17 cellular contexts compared by ENCODE assay signal in the genomic region with DNA sequence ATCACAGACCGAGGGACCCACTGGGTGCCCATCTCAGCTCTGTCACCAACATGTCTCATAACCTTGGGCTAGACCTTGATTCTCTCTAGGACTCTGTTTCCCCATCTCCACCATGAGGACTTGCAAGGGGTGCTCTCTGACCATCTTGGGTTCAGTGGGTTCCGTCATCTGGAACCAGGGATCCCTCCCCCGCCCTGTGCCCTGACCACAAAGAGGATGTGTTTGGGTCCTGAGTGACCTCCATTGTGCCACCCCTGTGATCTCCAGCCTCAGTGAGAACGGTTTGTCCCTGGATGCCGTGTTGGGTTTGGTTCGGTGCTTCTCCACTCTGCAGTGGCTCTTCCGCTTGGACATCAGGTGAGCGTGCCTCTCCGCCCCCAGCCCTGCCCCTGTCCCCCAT. TPM values are rescaled to one million over a fixed set of nuclear protein-coding genes. Genes with fewer than 3 reads are reported as not detected.
DNase-seq lines count a peak whose midpoint lies in the region; ATAC-seq and TF ChIP-seq lines count a peak whose summit lies in the region.
"Had no signal": no experiment of that assay in that cellular context is flagged by ENCODE, and none has a peak within 500 bp of the region (broad histone marks: within the 10 kb centered on the region; RNA-seq: fewer than 3 reads in every experiment).

No MANE protein-coding gene starts in this region.

- H2AFZ ChIP-seq in OCI-LY3 (ENCODE audit: low read depth, low read length), result no peak overlapping the region
- H2AFZ ChIP-seq: hepatocyte had no signal

- H3K9me3 Mint-ChIP-seq in activated naive CD4-positive, alpha-beta T cell treated with anti-CD3 and anti-CD28 coated beads for 36 hours, result no peaks in the 10 kb centered on the region
- no peaks in the 10 kb centered on the region for H3K9me3 Mint-ChIP-seq in central memory CD8-positive, alpha-beta T cell

- DNase-seq in activated naive CD4-positive, alpha-beta T cell treated with anti-CD3 and anti-CD28 coated beads for 36 hours, result no peak
- DNase-seq in activated naive CD4-positive, alpha-beta T cell treated with anti-CD3 and anti-CD28 coated beads, Interleukin-2, amount 50 U/mL, for 16 hours, result no peak
- no peak for DNase-seq in central memory CD8-positive, alpha-beta T cell (ENCODE audit: low spot score in 2 of 2)
- DNase-seq in upper lobe of right lung (no peak), NCI-H226 (no peak), inferior parietal cortex (ENCODE audit: extremely low spot score) (no peak)
- DNase-seq in stimulated activated CD4-positive, alpha-beta T cell treated with anti-CD3 and anti-CD28 coated beads, Interleukin-2, amount 100 ng/mL, for 24 hours, result no peak
- DNase-seq: activated CD4-positive, alpha-beta T cell treated with anti-CD3 and anti-CD28 coated beads, Interleukin-2, amount 50 U/mL, for 1 hour; activated gamma-delta T cell treated with Interleukin-2 at 50 U/mL for 16 hours; DMS 273 treated with DMSO at 0.1 percent for 48 hours; left cardiac atrium; mucosa of descending colon; NCI-H1092; NCI-H2107; pancreas had no signal

- H3K27me3 Mint-ChIP-seq in activated naive CD4-positive, alpha-beta T cell treated with anti-CD3 and anti-CD28 coated beads for 36 hours (ENCODE audit: low read depth), result no peaks in the 10 kb centered on the region
- no peaks in the 10 kb centered on the region for H3K27me3 Mint-ChIP-seq in central memory CD8-positive, alpha-beta T cell

- H3K36me3 ChIP-seq in OCI-LY3 (replicated peaks; ENCODE audit: low read depth, low read length), result peaks cover 28% of the 10 kb centered on the region
- H3K36me3 ChIP-seq in upper lobe of right lung, result peaks cover 8% of the 10 kb centered on the region
- H3K36me3 ChIP-seq: pancreas had no signal

- H3K9me3 ChIP-seq in OCI-LY3 (ENCODE audit: insufficient read depth, low read length), result no peaks in the 10 kb centered on the region
- no peaks in the 10 kb centered on the region for H3K9me3 ChIP-seq in upper lobe of right lung
- H3K9me3 ChIP-seq: mucosa of descending colon, pancreas had no signal

- H3K36me3 Mint-ChIP-seq in activated naive CD4-positive, alpha-beta T cell treated with anti-CD3 and anti-CD28 coated beads for 36 hours (ENCODE audit: low read depth), result peaks cover 59% of the 10 kb centered on the region
- peaks cover 67% of the 10 kb centered on the region for H3K36me3 Mint-ChIP-seq in central memory CD8-positive, alpha-beta T cell (ENCODE audit: insufficient read depth)

- H3K27me3 ChIP-seq in OCI-LY3 (ENCODE audit: low read depth, low read length) (no peaks in the 10 kb centered on the region), upper lobe of right lung (no peaks in the 10 kb centered on the region)
- H3K27me3 ChIP-seq: hepatocyte, pancreas had no signal

- no peaks in the 10 kb centered on the region for H4K20me1 ChIP-seq in OCI-LY3 (ENCODE audit: insufficient read depth, low read length)

- H3K4me1 ChIP-seq in OCI-LY3 (ENCODE audit: low read length) (peaks cover 99% of the 10 kb centered on the region), upper lobe of right lung (peaks cover 24% of the 10 kb centered on the region)
- H3K4me1 ChIP-seq: pancreas had no signal

- H3K4me1 Mint-ChIP-seq in activated naive CD4-positive, alpha-beta T cell treated with anti-CD3 and anti-CD28 coated beads for 36 hours (ENCODE audit: low read depth), result peaks cover 74% of the 10 kb centered on the region
- H3K4me1 Mint-ChIP-seq in central memory CD8-positive, alpha-beta T cell, result peaks cover 59% of the 10 kb centered on the region

- TF ChIP-seq CTCF in OCI-LY3 (IDR thresholded peaks at IDR 0.05; ENCODE audit: low read depth, low read length) (no peak), upper lobe of right lung (IDR thresholded peaks at IDR 0.05) (no peak)

- 0 out of 2 replicates have a peak, but pooled peaks cover 3% of the 10 kb centered on the region for H3K79me2 ChIP-seq in OCI-LY3 (ENCODE audit: low read length)
- H3K79me2 ChIP-seq: hepatocyte had no signal

- no peak for ATAC-seq in central memory CD8-positive, alpha-beta T cell (replicated peaks; ENCODE audit: extremely low read depth, poor library complexity, severe bottlenecking)
- peak; percentile 7 for ATAC-seq in upper lobe of right lung
- ATAC-seq: left cardiac atrium, mucosa of descending colon, pancreas had no signal

- H3K4me3 ChIP-seq in OCI-LY3 (ENCODE audit: low read length) (no peak overlapping the region), upper lobe of right lung (no peak overlapping the region)
- H3K4me3 ChIP-seq: hepatocyte, mucosa of descending colon, pancreas had no signal

- H3K27ac ChIP-seq in OCI-LY3 (ENCODE audit: low read length), result peak overlapping the region; percentile 99
- H3K27ac ChIP-seq in upper lobe of right lung, result no peak overlapping the region
- H3K27ac ChIP-seq: hepatocyte, pancreas had no signal

- no peak overlapping the region for H3K4me3 Mint-ChIP-seq in activated naive CD4-positive, alpha-beta T cell treated with anti-CD3 and anti-CD28 coated beads for 36 hours
- peak overlapping the region; percentile 79 for H3K4me3 Mint-ChIP-seq in central memory CD8-positive, alpha-beta T cell

- H3K27ac Mint-ChIP-seq in activated naive CD4-positive, alpha-beta T cell treated with anti-CD3 and anti-CD28 coated beads for 36 hours, result peak overlapping the region; percentile 98
- peak overlapping the region; percentile 98 for H3K27ac Mint-ChIP-seq in central memory CD8-positive, alpha-beta T cell (ENCODE audit: low read depth)

- intact Hi-C loops in activated naive CD4-positive, alpha-beta T cell treated with anti-CD3 and anti-CD28 coated beads for 36 hours (cut with micrococcal nuclease), result loop anchor here (2.0 to 10.0 kb wide), 2 partner anchors 178 to 434 kb away; a partner anchor contains a TSS
- intact Hi-C loops in upper lobe of right lung (cut with DNase I), result no loop called here

- peak overlapping the region; percentile 68 for H3K4me2 ChIP-seq in OCI-LY3 (ENCODE audit: low read length)
- H3K4me2 ChIP-seq: hepatocyte had no signal

- CTCF ChIA-PET in activated naive CD4-positive, alpha-beta T cell treated with anti-CD3 and anti-CD28 coated beads for 36 hours (lab: Charles Lee), result interaction anchor here (2.3 kb wide), 1 partner anchor 54 kb away, joined by 9 read pairs; a partner anchor contains a TSS

- peak overlapping the region; percentile 87 for H3K9ac ChIP-seq in OCI-LY3 (ENCODE audit: low read length)

RNA-seq across cellular contexts. Expression of a gene that starts 49.1 kb away (rescaled TPM):
- total RNA-seq in activated naive CD4-positive, alpha-beta T cell treated with anti-CD3 and anti-CD28 coated beads for 36 hours, result 1 to 10 TPM; 5.1 TPM
- 64.5 TPM for total RNA-seq in upper lobe of right lung

RNA-seq across cellular contexts. Expression of a gene that starts 53.9 kb away (rescaled TPM):
- total RNA-seq in activated naive CD4-positive, alpha-beta T cell treated with anti-CD3 and anti-CD28 coated beads for 36 hours, result 100 to 1,000 TPM; 104 to 119 TPM
- total RNA-seq in upper lobe of right lung, result 44.9 TPM

Comparison
In these comparisons a context has a peak if more than half of its experiments do, and no peak if none do; other contexts are left out.
1. RNA of a gene that starts 49.1 kb away (total RNA-seq): 64.5 TPM in upper lobe of right lung (single experiment); 5.1 TPM in activated naive CD4-positive, alpha-beta T cell treated with anti-CD3 and anti-CD28 coated beads for 36 hours; every median in the first group is over 10 times any median in the second.